In genomic region chr10:3807221-3807927, GRCh38 we compare ENCODE assay signal across 8 cellular contexts. TPM values are rescaled to one million over a fixed set of nuclear protein-coding genes. Genes with fewer than 3 reads are reported as not detected.
A peak's percentile ranks its signal among the peaks of the same experiment; 100 is the strongest.
DNase-seq lines count a peak whose midpoint lies in the region; ATAC-seq and TF ChIP-seq lines count a peak whose summit lies in the region.

No MANE protein-coding gene starts in this region.

- H3K4me1 ChIP-seq in SK-N-SH (ENCODE audit: control insufficient read depth in 1 of 2, insufficient read depth in 2 of 2, low read depth in 1 of 2, low read length in 1 of 2) = peaks cover 26 to 60% of the 10 kb centered on the region in 2 experiments
- H3K4me1 ChIP-seq in PC-9 (replicated peaks; ENCODE audit: insufficient read depth) = peaks cover 77% of the 10 kb centered on the region
- H3K4me1 ChIP-seq in skeletal muscle satellite cell (ENCODE audit: control insufficient read depth, insufficient read depth, low read length) = peaks cover 87% of the 10 kb centered on the region

- no peak overlapping the region for H3K4me3 ChIP-seq in SK-N-SH (ENCODE audit: low read depth in 2 of 2, low read length in 1 of 2)
- H3K4me3 ChIP-seq in PC-9 = no peak overlapping the region
- peak overlapping the region; percentile 33 for H3K4me3 ChIP-seq in skeletal muscle satellite cell (ENCODE audit: low read length)

- H4K20me1 ChIP-seq in SK-N-SH (ENCODE audit: insufficient read depth) = no peaks in the 10 kb centered on the region
- H4K20me1 ChIP-seq in PC-9 (ENCODE audit: insufficient read depth) = no peaks in the 10 kb centered on the region

- no TSS peak for BruUV-seq in PC-9 (replicated peaks; lab: Mats Ljungman, UMichigan)

- H3K27ac ChIP-seq in SK-N-SH (ENCODE audit: low read depth in 2 of 2, low read length in 1 of 2) (peak overlapping the region in 1 of 2 experiments; percentile 100; a peak in 2 of 4 replicates), PC-9 (peak overlapping the region; percentile 96), epithelial cell of prostate (peak overlapping the region; percentile 99)

- WGBS in SK-N-SH (ENCODE audit: low lambda C conversion rate) = 96% methylated on average over 15 of the region's 15 CpGs

- intact Hi-C loops in PC-9 (cut with micrococcal nuclease; ENCODE audit: unreplicated experiment) = loop anchor here (5.0 kb wide), 1 partner anchor 535 kb away; no protein-coding TSS in a partner anchor
- intact Hi-C loops in head of caudate nucleus (cut with DNase I) = no loop called here

- no peak for TF ChIP-seq RAD21 in SK-N-SH (IDR thresholded peaks at IDR 0.05; ENCODE audit: low read length)

- H3K79me2 ChIP-seq in SK-N-SH (ENCODE audit: insufficient read depth) (no peaks in the 10 kb centered on the region), PC-9 (ENCODE audit: low read depth) (no peaks in the 10 kb centered on the region)

- H3F3A ChIP-seq in SK-N-SH (replicated peaks; ENCODE audit: insufficient read depth) = peaks cover 31% of the 10 kb centered on the region
- H3F3A ChIP-seq in PC-9 (ENCODE audit: insufficient read depth, low read depth) = peaks cover 71% of the 10 kb centered on the region

- H3K27me3 ChIP-seq in SK-N-SH (ENCODE audit: insufficient read depth) (no peaks in the 10 kb centered on the region), PC-9 (ENCODE audit: insufficient read depth, low read depth) (no peaks in the 10 kb centered on the region), skeletal muscle satellite cell (ENCODE audit: control insufficient read depth, insufficient read depth, low read length) (no peaks in the 10 kb centered on the region)

- no peak for TF ChIP-seq EP300 in SK-N-SH (IDR thresholded peaks at IDR 0.05; ENCODE audit: borderline replicate concordance in 1 of 2, low read depth in 1 of 2, low read length in 1 of 2)

- no peaks in the 10 kb centered on the region for H3K9me3 ChIP-seq in SK-N-SH
- no peaks in the 10 kb centered on the region for H3K9me3 ChIP-seq in PC-9 (ENCODE audit: insufficient read depth, low read depth)
- H3K9me3 ChIP-seq in skeletal muscle satellite cell (replicated peaks; ENCODE audit: low read length) = no peaks in the 10 kb centered on the region

- H3K4me2 ChIP-seq in SK-N-SH (no peak overlapping the region), PC-9 (peak overlapping the region; percentile 73), skeletal muscle satellite cell (ENCODE audit: low read length) (peak overlapping the region; percentile 72)

- no peak for DNase-seq in SK-N-SH
- no peak for DNase-seq in PC-9
- no peak for DNase-seq in epithelial cell of prostate (ENCODE audit: low read depth, low spot score)
- DNase-seq in head of caudate nucleus = no peak
- no peak for DNase-seq in medulla oblongata (ENCODE audit: extremely low spot score)

- H2AFZ ChIP-seq in SK-N-SH (ENCODE audit: low read depth) = no peak overlapping the region
- no peak overlapping the region for H2AFZ ChIP-seq in PC-9

- TF ChIP-seq CTCF in SK-N-SH (IDR thresholded peaks at IDR 0.05) (no peak), PC-9 (conservative IDR thresholded peaks at IDR 0.05) (no peak)

- H3K9me2 ChIP-seq in SK-N-SH = no peaks in the 10 kb centered on the region
- H3K9me2 ChIP-seq in PC-9 (ENCODE audit: insufficient read depth) = no peaks in the 10 kb centered on the region

- H3K9ac ChIP-seq in SK-N-SH (peak overlapping the region; percentile 91; the same call in 1 of the 2 replicates), skeletal muscle satellite cell (ENCODE audit: low read depth, low read length) (peak overlapping the region; percentile 85)

- ATAC-seq in SK-N-SH treated with all-trans-retinoic acid at 6 μM for 48 hours (no peak), GM19452 (IDR thresholded peaks at IDR 0.05; ENCODE audit: unreplicated experiment) (no peak)

- CTCF ChIA-PET in SK-N-SH (lab: Yijun Ruan, JAX) (no interaction called here), PC-9 (lab: Charles Lee) (no interaction called here)

- H3K36me3 ChIP-seq in SK-N-SH (replicated peaks in 1 of 2; ENCODE audit: control insufficient read depth in 1 of 2, insufficient read depth in 2 of 2, low read length in 1 of 2) = no peaks in the 10 kb centered on the region
- H3K36me3 ChIP-seq in PC-9 (ENCODE audit: low read depth) = no peaks in the 10 kb centered on the region
- H3K36me3 ChIP-seq in skeletal muscle satellite cell (ENCODE audit: insufficient read depth, low read length) = no peaks in the 10 kb centered on the region

- POLR2A ChIA-PET in SK-N-SH (lab: Yijun Ruan, JAX) = no interaction called here
- POLR2A ChIA-PET in PC-9 (lab: Charles Lee; ENCODE audit: unreplicated experiment) = no interaction called here

TF ChIP-seq in SK-N-SH, 30 proteins besides CTCF, POLR2A, EP300 and RAD21 (continues in another document):
- TF ChIP-seq EZH2phosphoT487 (IDR thresholded peaks at IDR 0.05; ENCODE audit: borderline replicate concordance, low read depth) (no peak), NFIC (IDR thresholded peaks at IDR 0.05; ENCODE audit: borderline replicate concordance) (no peak), YY1 (IDR thresholded peaks at IDR 0.05; ENCODE audit: low read depth) (no peak), USF1 (IDR thresholded peaks at IDR 0.05; ENCODE audit: borderline replicate concordance, low read depth) (no peak), POLR2AphosphoS5 (IDR thresholded peaks at IDR 0.05; ENCODE audit: low read depth, low read length) (no peak), RCOR1 (IDR thresholded peaks at IDR 0.05; ENCODE audit: low read length) (no peak), NRF1 (IDR thresholded peaks at IDR 0.05; ENCODE audit: low read depth, low read length) (no peak), ZBTB33 (IDR thresholded peaks at IDR 0.05; ENCODE audit: borderline replicate concordance, low read depth) (no peak)

TF ChIP-seq in SK-N-SH treated with all-trans-retinoic acid at 6 μM for 48 hours, 23 proteins besides CTCF, POLR2A, EP300 and RAD21:
- TF ChIP-seq ARNTL (CRISPR knock-in tag; IDR thresholded peaks at IDR 0.05; ENCODE audit: borderline replicate concordance, low read depth) (no peak), ZFP30 (CRISPR knock-in tag; IDR thresholded peaks at IDR 0.05) (no peak), SNAI2 (CRISPR knock-in tag; IDR thresholded peaks at IDR 0.05) (no peak), GLIS3 (CRISPR knock-in tag; IDR thresholded peaks at IDR 0.05) (no peak), CSRNP3 (CRISPR knock-in tag; IDR thresholded peaks at IDR 0.05) (no peak), ZNF70 (CRISPR knock-in tag; IDR thresholded peaks at IDR 0.05) (no peak), ESRRG (CRISPR knock-in tag; IDR thresholded peaks at IDR 0.05) (no peak), ZNF565 (CRISPR knock-in tag; conservative IDR thresholded peaks at IDR 0.05; ENCODE audit: low read depth) (no peak), TCF4 (CRISPR knock-in tag; IDR thresholded peaks at IDR 0.05; ENCODE audit: borderline replicate concordance) (no peak), PPARA (CRISPR knock-in tag; IDR thresholded peaks at IDR 0.05; ENCODE audit: borderline replicate concordance) (no peak), ZNF8 (CRISPR knock-in tag; IDR thresholded peaks at IDR 0.05) (no peak), TSHZ2 (CRISPR knock-in tag; IDR thresholded peaks at IDR 0.05) (no peak), ISL1 (CRISPR knock-in tag; IDR thresholded peaks at IDR 0.05) (no peak)
TF ChIP-seq in SK-N-SH treated with all-trans-retinoic acid at 6 μM for 48 hours: peak in this region for 0.

RNA-seq across cellular contexts. Expression of gene KLF6, which starts 22.4 kb away (rescaled TPM):
- polyA plus RNA-seq in SK-N-SH (2012; rRNA removed) = 127 and 148 TPM in 2 replicates
- 72.3 and 76.2 TPM in 2 replicates for polyA plus RNA-seq in SK-N-SH (2012; cell fraction: cytosol; rRNA removed)
- polyA plus RNA-seq in SK-N-SH (2012; cell fraction: nucleus; rRNA removed) = 687 and 844 TPM in 2 replicates
- 27.7 and 41.9 TPM in 2 replicates for total RNA-seq in PC-9 (2021)
- total RNA-seq in skeletal muscle satellite cell (2012; rRNA removed) = 40.1 and 64.7 TPM in 2 replicates
